In genomic region chr4:187387709-187388108, GRCh38 we compare ENCODE assay signal across 23 cellular contexts.
DNase-seq lines count a peak whose midpoint lies in the region; ATAC-seq, FAIRE-seq and TF ChIP-seq lines count a peak whose summit lies in the region.
"Had no signal": no experiment of that assay in that cellular context is flagged by ENCODE, and none has a peak within 500 bp of the region (broad histone marks: within the 10 kb centered on the region; RNA-seq: fewer than 3 reads in every experiment).

No MANE protein-coding gene starts in this region.

- no peak overlapping the region for H3K4me2 ChIP-seq in neural progenitor cell

- H3K4me3 Mint-ChIP-seq in neural progenitor cell: no peak overlapping the region
- H3K4me3 Mint-ChIP-seq: activated CD4-positive, alpha-beta T cell treated with anti-CD3 and anti-CD28 coated beads, Interleukin-2, amount 10 ng/mL, durations not matched to agents 24 days and 14 days; IgD-negative memory B cell; stimulated activated memory B cell treated with anti-CD40 and anti-IgM and Interleukin-4, amounts not matched to agents 10 μg/mL and 1 μg/mL and 100 μg/mL, for 72 hours; T-helper 1 cell treated with Interleukin-12 subunit alpha and Interleukin-12 subunit beta and Interleukin-4 antibody, amounts not matched to agents 30 μg/mL and 1 μg/mL, for 36 hours had no signal

- no peaks in the 10 kb centered on the region for H3K79me2 ChIP-seq in neural progenitor cell (ENCODE audit: low read depth)

- DNase-seq in HTR-8/SVneo (ENCODE audit: insufficient read length, low spot score) (peak; percentile 21), amniotic epithelial cell (ENCODE audit: low read depth) (peak; percentile 70), fibroblast of villous mesenchyme (ENCODE audit: low read depth) (peak; percentile 75), NCI-H226 (no peak), neural progenitor cell (ENCODE audit: low spot score) (no peak)
- no peak for DNase-seq in stimulated activated CD4-positive, alpha-beta T cell treated with anti-CD3 and anti-CD28 coated beads, Interleukin-4, amount 100 ng/mL, for 24 hours
- DNase-seq: 8988T; activated CD4-positive, alpha-beta T cell treated with anti-CD3 and anti-CD28 coated beads, Interleukin-2, amount 10 ng/mL, durations not matched to agents 24 days and 14 days; COR-L47; effector CD8-positive, alpha-beta T cell; MV-4-11; NCI-H1930; NCI-H748 treated with DMSO at 0.1 percent for 48 hours; stimulated activated CD4-positive, alpha-beta T cell treated with anti-CD3 and anti-CD28 coated beads, Interleukin-2, amount 100 ng/mL, for 24 hours had no signal

- TF ChIP-seq CTCF in 22Rv1 (IDR thresholded peaks at IDR 0.05): no peak
- TF ChIP-seq CTCF in fibroblast of villous mesenchyme (IDR thresholded peaks at IDR 0.05; ENCODE audit: insufficient read depth, low read depth, low read length): no peak
- no peak for TF ChIP-seq CTCF in neural progenitor cell (IDR thresholded peaks at IDR 0.05)

- no peaks in the 10 kb centered on the region for H3K36me3 ChIP-seq in neural progenitor cell

- H3K4me3 ChIP-seq in fibroblast of villous mesenchyme (ENCODE audit: low read depth, low read length) (no peak overlapping the region), neural progenitor cell (no peak overlapping the region)
- H3K4me3 ChIP-seq: lung, skin epidermis had no signal

- no peaks in the 10 kb centered on the region for H3K4me1 Mint-ChIP-seq in neural progenitor cell
- H3K4me1 Mint-ChIP-seq: activated CD4-positive, alpha-beta T cell treated with anti-CD3 and anti-CD28 coated beads, Interleukin-2, amount 10 ng/mL, durations not matched to agents 24 days and 14 days; IgD-negative memory B cell; stimulated activated memory B cell treated with anti-CD40 and anti-IgM and Interleukin-4, amounts not matched to agents 10 μg/mL and 1 μg/mL and 100 μg/mL, for 72 hours had no signal

- no peak overlapping the region for H3K9ac ChIP-seq in neural progenitor cell

- no peak for FAIRE-seq in HTR-8/SVneo (lab: Jason Lieb, UNC)
- FAIRE-seq: GM19239 had no signal

- H3K27ac Mint-ChIP-seq in neural progenitor cell: no peak overlapping the region
- H3K27ac Mint-ChIP-seq: activated CD4-positive, alpha-beta T cell treated with anti-CD3 and anti-CD28 coated beads, Interleukin-2, amount 10 ng/mL, durations not matched to agents 24 days and 14 days; activated naive CD4-positive, alpha-beta T cell treated with anti-CD3 and anti-CD28 coated beads, Interleukin-2, amount 50 U/mL, for 72 hours; IgD-negative memory B cell; stimulated activated memory B cell treated with anti-CD40 and anti-IgM and Interleukin-4, amounts not matched to agents 10 μg/mL and 1 μg/mL and 100 μg/mL, for 72 hours; T-helper 1 cell treated with Interleukin-12 subunit alpha and Interleukin-12 subunit beta and Interleukin-4 antibody, amounts not matched to agents 30 μg/mL and 1 μg/mL, for 36 hours had no signal

- no peaks in the 10 kb centered on the region for H3K36me3 Mint-ChIP-seq in neural progenitor cell
- H3K36me3 Mint-ChIP-seq: IgD-negative memory B cell; stimulated activated memory B cell treated with anti-CD40 and anti-IgM and Interleukin-4, amounts not matched to agents 10 μg/mL and 1 μg/mL and 100 μg/mL, for 72 hours had no signal

- H3K27ac ChIP-seq in 22Rv1 (peak overlapping the region; percentile 30), neural progenitor cell (no peak overlapping the region)
- H3K27ac ChIP-seq: skin epidermis had no signal

- H4K20me1 ChIP-seq in neural progenitor cell (ENCODE audit: low read depth): no peaks in the 10 kb centered on the region

- H3K4me1 ChIP-seq in neural progenitor cell: no peaks in the 10 kb centered on the region

- H3K9me3 Mint-ChIP-seq in neural progenitor cell: no peaks in the 10 kb centered on the region
- H3K9me3 Mint-ChIP-seq: stimulated activated memory B cell treated with anti-CD40 and anti-IgM and Interleukin-4, amounts not matched to agents 10 μg/mL and 1 μg/mL and 100 μg/mL, for 72 hours had no signal

- no peaks in the 10 kb centered on the region for H3K27me3 Mint-ChIP-seq in neural progenitor cell (ENCODE audit: insufficient read depth, low read depth)
- H3K27me3 Mint-ChIP-seq: activated CD4-positive, alpha-beta T cell treated with anti-CD3 and anti-CD28 coated beads, Interleukin-2, amount 10 ng/mL, durations not matched to agents 24 days and 14 days; IgD-negative memory B cell; stimulated activated memory B cell treated with anti-CD40 and anti-IgM and Interleukin-4, amounts not matched to agents 10 μg/mL and 1 μg/mL and 100 μg/mL, for 72 hours had no signal

- H3K27me3 ChIP-seq in neural progenitor cell: no peaks in the 10 kb centered on the region

- no peak overlapping the region for H2AFZ ChIP-seq in neural progenitor cell (replicated peaks)

- H3K9me3 ChIP-seq in neural progenitor cell (ENCODE audit: low read depth): no peaks in the 10 kb centered on the region

- ATAC-seq in HG02623 (IDR thresholded peaks at IDR 0.05; ENCODE audit: unreplicated experiment): no peak
- ATAC-seq: activated naive CD4-positive, alpha-beta T cell treated with anti-CD3 and anti-CD28 coated beads, Interleukin-2, amount 50 U/mL, for 72 hours; stimulated activated memory B cell treated with anti-CD40 and anti-IgM and Interleukin-4, amounts not matched to agents 10 μg/mL and 1 μg/mL and 100 μg/mL, for 72 hours had no signal

- no peaks in the 10 kb centered on the region for H3F3A ChIP-seq in neural progenitor cell (ENCODE audit: low read depth)

Comparison
In these comparisons a context has a peak if more than half of its experiments do, and no peak if none do; other contexts are left out.
1. DNase-seq: peak in HTR-8/SVneo (single experiment), amniotic epithelial cell (single experiment) and fibroblast of villous mesenchyme (single experiment); none in NCI-H226 (single experiment), stimulated activated CD4-positive, alpha-beta T cell treated with anti-CD3 and anti-CD28 coated beads, Interleukin-4, amount 100 ng/mL, for 24 hours (single experiment) and neural progenitor cell (single experiment).